In genomic region chr17:50626037-50626574, GRCh38 we compare ENCODE assay signal across 8 cellular contexts. TPM values are rescaled to one million over a fixed set of nuclear protein-coding genes. Genes with fewer than 3 reads are reported as not detected.
A peak's percentile ranks its signal among the peaks of the same experiment; 100 is the strongest.
DNase-seq lines count a peak whose midpoint lies in the region; ATAC-seq, FAIRE-seq and TF ChIP-seq lines count a peak whose summit lies in the region.

No MANE protein-coding gene starts in this region.

- H3K36me3 ChIP-seq in colonic mucosa (no peaks in the 10 kb centered on the region), lung (ENCODE audit: control insufficient read depth in 2 of 2, insufficient read depth in 2 of 2, low read length in 2 of 2) (no peaks in the 10 kb centered on the region)

- ATAC-seq in lung (ENCODE audit: insufficient read depth, low FRiP score) (no peak), GM21360 (IDR thresholded peaks at IDR 0.05; ENCODE audit: unreplicated experiment) (no peak)

- no peak overlapping the region for H3K9ac ChIP-seq in colonic mucosa (ENCODE audit: low read depth in 2 of 2, low read length in 2 of 2)

- H3K4me3 ChIP-seq in colonic mucosa: no peak overlapping the region
- no peak overlapping the region for H3K4me3 ChIP-seq in lung

- H3K4me1 ChIP-seq in colonic mucosa (peaks cover 19% of the 10 kb centered on the region), lung (ENCODE audit: control insufficient read depth in 2 of 2, insufficient read depth in 2 of 2, low read length in 2 of 2) (no peaks in the 10 kb centered on the region)

- H3K9me3 ChIP-seq in colonic mucosa (no peaks in the 10 kb centered on the region), lung (ENCODE audit: control insufficient read depth in 2 of 2, insufficient read depth in 1 of 2, low read length in 1 of 2) (no peaks in the 10 kb centered on the region)

- peak; percentile 64 for TF ChIP-seq CTCF in colonic mucosa (IDR thresholded peaks at IDR 0.05)
- TF ChIP-seq CTCF in lung (IDR thresholded peaks at IDR 0.05; ENCODE audit: control extremely low read depth, extremely low read depth): peak; percentile 50

- peak; percentile 70 for FAIRE-seq in GM18507 (lab: Jason Lieb, UNC)

- DNase-seq in AG08396 (ENCODE audit: low spot score): peak; percentile 81
- DNase-seq in GM18507 (ENCODE audit: extremely low spot score, insufficient read length, low read depth): no peak
- DNase-seq in NCI-H460 (ENCODE audit: extremely low read depth, low read depth): peak; percentile 72
- DNase-seq in activated CD4-positive, alpha-beta T cell treated with anti-CD3 and anti-CD28 coated beads for 4 hours: peak; percentile 59 to 60
- peak; percentile 58 for DNase-seq in colonic mucosa
- peak; percentile 61 for DNase-seq in lung (ENCODE audit: low spot score)
- peak; percentile 30 for DNase-seq in stimulated activated CD8-positive, alpha-beta memory T cell treated with anti-CD3 and anti-CD28 coated beads, Interleukin-12 subunit alpha, Interleukin-12 subunit beta, amount 100 ng/mL, for 4 hours (ENCODE audit: low read depth)

- intact Hi-C loops in colonic mucosa (cut with DNase I): loop anchor here (5.0 to 10.0 kb wide), 2 partner anchors 74 to 141 kb away; no protein-coding TSS in a partner anchor

- no peak overlapping the region for H3K27ac ChIP-seq in colonic mucosa
- no peak overlapping the region for H3K27ac ChIP-seq in lung (ENCODE audit: low read depth in 1 of 2, low read length in 1 of 2)

- H3K27me3 ChIP-seq in colonic mucosa (no peaks in the 10 kb centered on the region), lung (ENCODE audit: control insufficient read depth, insufficient read depth) (no peaks in the 10 kb centered on the region)

- 38 to 48% methylated on average over 19 of the region's 19 CpGs for WGBS in lung, 2 donors

RNA-seq across cellular contexts. Expression of gene ABCC3, which starts 8.6 kb away (rescaled TPM):
- 74.8 and 93.3 TPM in 2 replicates for total RNA-seq in NCI-H460 (2014; rRNA removed; shearing (Covaris generic))
- 343 and 349 TPM in 2 replicates for polyA plus RNA-seq in NCI-H460 (2014; cell fraction: nucleus; rRNA removed)
- 100 to 1,000 TPM; 187 to 226 TPM for total RNA-seq in colonic mucosa
- total RNA-seq in lung: 10 to 100 TPM; 18.3 to 46.4 TPM
- 10 to 100 TPM; 10.3 to 45.7 TPM for polyA plus RNA-seq in lung
